Comparison of ENCODE assay signal across 12 cellular contexts in the genomic region with DNA sequence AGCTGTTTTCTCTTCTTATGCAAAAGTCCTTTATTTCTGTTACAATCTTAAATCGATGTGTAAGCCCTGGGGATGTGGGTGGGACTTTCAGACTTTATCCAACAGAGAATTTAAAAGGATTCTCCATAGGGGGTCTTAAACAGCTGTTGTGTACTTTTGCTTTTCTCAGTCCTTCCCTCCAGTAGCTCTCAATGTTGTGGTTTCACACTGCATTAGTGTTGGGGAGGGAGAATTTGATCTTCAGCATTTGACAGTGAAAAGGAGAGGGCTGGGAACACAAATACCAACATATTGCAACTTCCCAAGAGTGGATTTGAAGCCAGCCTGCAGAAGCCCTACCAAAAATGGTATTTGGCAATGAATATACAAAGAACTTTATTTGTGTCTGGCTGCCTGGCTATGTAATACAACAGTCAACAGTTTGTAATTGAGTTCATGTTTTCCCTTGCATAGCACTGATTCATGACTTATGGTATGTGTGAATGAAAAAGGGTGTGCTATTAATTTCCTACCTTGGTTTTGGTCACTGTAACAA.
A peak's percentile ranks its signal among the peaks of the same experiment; 100 is the strongest.
DNase-seq lines count a peak whose midpoint lies in the region; ATAC-seq, FAIRE-seq and TF ChIP-seq lines count a peak whose summit lies in the region.
"Had no signal": no experiment of that assay in that cellular context is flagged by ENCODE, and none has a peak within 500 bp of the region (broad histone marks: within the 10 kb centered on the region; RNA-seq: fewer than 3 reads in every experiment).

No MANE protein-coding gene starts in this region.

- H2BK12ac ChIP-seq in neuronal stem cell (ENCODE audit: low read length) = no peak overlapping the region

- H3K27ac ChIP-seq in neuronal stem cell (replicated peaks; ENCODE audit: low read length) = no peak overlapping the region
- H3K27ac ChIP-seq: dorsolateral prefrontal cortex had no signal

- no peak overlapping the region for H3K4ac ChIP-seq in neuronal stem cell (ENCODE audit: low read length)

- no peak overlapping the region for H2BK15ac ChIP-seq in neuronal stem cell (ENCODE audit: low read length)

- no peak overlapping the region for H2AK5ac ChIP-seq in neuronal stem cell (ENCODE audit: low read depth, low read length)

- no peak for ATAC-seq in mucosa of descending colon

- no peak overlapping the region for H3K4me3 ChIP-seq in neuronal stem cell (ENCODE audit: low read length in 2 of 2)
- no peak overlapping the region for H3K4me3 ChIP-seq in mucosa of descending colon
- H3K4me3 ChIP-seq: dorsolateral prefrontal cortex had no signal

- H3K9ac ChIP-seq in neuronal stem cell (ENCODE audit: low read depth, low read length, poor library complexity) = no peak overlapping the region

- H4K91ac ChIP-seq in neuronal stem cell (ENCODE audit: low read depth, low read length, poor library complexity) = no peak overlapping the region

- no peak overlapping the region for H3K23ac ChIP-seq in neuronal stem cell (ENCODE audit: low read depth, low read length, poor library complexity)

- H3K4me1 ChIP-seq in neuronal stem cell (ENCODE audit: control insufficient read depth in 2 of 2, insufficient read depth in 1 of 2, low read depth in 1 of 2, low read length in 2 of 2) (peaks cover 5% of the 10 kb centered on the region in 2 donors), mucosa of descending colon (ENCODE audit: low read depth) (peaks cover 30% of the 10 kb centered on the region)

- peaks cover 0 to 2% of the 10 kb centered on the region in 2 donors for H3K36me3 ChIP-seq in neuronal stem cell (replicated peaks in 1 of 2; ENCODE audit: control insufficient read depth in 2 of 2, insufficient read depth in 2 of 2, low read length in 2 of 2)
- H3K36me3 ChIP-seq in mucosa of descending colon (ENCODE audit: low read depth) = no peaks in the 10 kb centered on the region

- no peak for TF ChIP-seq CTCF in D721Med (IDR thresholded peaks at IDR 0.05; ENCODE audit: insufficient read depth, missing control alignments)
- no peak for TF ChIP-seq CTCF in mucosa of descending colon (IDR thresholded peaks at IDR 0.05)

- H3K18ac ChIP-seq in neuronal stem cell (ENCODE audit: low read length) = no peak overlapping the region

- H3K9me3 ChIP-seq in neuronal stem cell (replicated peaks in 1 of 2; ENCODE audit: control insufficient read depth in 2 of 2, insufficient read depth in 1 of 2, low read depth in 1 of 2, low read length in 2 of 2) (no peaks in the 10 kb centered on the region), mucosa of descending colon (no peaks in the 10 kb centered on the region)

- no peak overlapping the region for H2BK120ac ChIP-seq in neuronal stem cell (ENCODE audit: low read depth, low read length)

- H3K27me3 ChIP-seq in neuronal stem cell (ENCODE audit: control insufficient read depth in 3 of 3, insufficient read depth in 3 of 3, low read depth in 1 of 3, low read length in 3 of 3) = no peaks in the 10 kb centered on the region

- H2BK5ac ChIP-seq in neuronal stem cell (ENCODE audit: low read length) = no peak overlapping the region

- no peak overlapping the region for H3K14ac ChIP-seq in neuronal stem cell (ENCODE audit: low read length)

- FAIRE-seq in D721Med (lab: Jason Lieb, UNC) (no peak), frontal cortex (lab: Jason Lieb, UNC) (no peak)

- no peaks in the 10 kb centered on the region for H3K79me1 ChIP-seq in neuronal stem cell (ENCODE audit: low read depth, low read length)

- no peak overlapping the region for H4K8ac ChIP-seq in neuronal stem cell (ENCODE audit: low read depth, low read length)

- intact Hi-C loops in mucosa of descending colon (cut with DNase I, micrococcal nuclease) = no loop called here

- H3K4me2 ChIP-seq in neuronal stem cell (ENCODE audit: insufficient read depth, low read length, poor library complexity, severe bottlenecking) = no peak overlapping the region

- DNase-seq in DMS79 (lab: John Stamatoyannopoulos, UW) (peak; percentile 86), NCI-H146 (lab: John Stamatoyannopoulos, UW) (peak; percentile 32), ecto neural progenitor cell (ENCODE audit: low spot score) (peak; percentile 46), neuronal stem cell (ENCODE audit: low spot score) (peak; percentile 37), D721Med (ENCODE audit: insufficient read length, low spot score) (no peak), SIG-M5 treated with dmso at 0.1 percent for 504 hours (lab: John Stamatoyannopoulos, UW; ENCODE audit: unreplicated experiment) (no peak), frontal cortex (ENCODE audit: low spot score in 2 of 2) (no peak), mucosa of descending colon (no peak)
- DNase-seq: dorsolateral prefrontal cortex, NCI-H1092 treated with DMSO at 0.1 percent for 48 hours, nucleus accumbens, substantia nigra had no signal

- no peak overlapping the region for H2AFZ ChIP-seq in neuronal stem cell (ENCODE audit: low read length)

- WGBS in neuronal stem cell (ENCODE audit: extremely low coverage in 2 of 2, insufficient read length in 2 of 2, insufficient replicate concordance in 1 of 2), 2 donors = no CpG with 5 or more reads among the region's 1 CpG

Comparison
In these comparisons a context has a peak if more than half of its experiments do, and no peak if none do; other contexts are left out.
1. DNase-seq: peak in DMS79 (single experiment), NCI-H146 (single experiment), ecto neural progenitor cell (single experiment) and neuronal stem cell (single experiment); none in D721Med (single experiment), SIG-M5 treated with dmso at 0.1 percent for 504 hours (single experiment), frontal cortex (0 of 2) and mucosa of descending colon (0 of 3).